In genomic region chr5:43165323-43165722, GRCh38 we compare ENCODE assay signal across 29 cellular contexts. TPM values are rescaled to one million over a fixed set of nuclear protein-coding genes. Genes with fewer than 3 reads are reported as not detected.
"Had no signal": no experiment of that assay in that cellular context is flagged by ENCODE, and none has a peak within 500 bp of the region (broad histone marks: within the 10 kb centered on the region; RNA-seq: fewer than 3 reads in every experiment).

No MANE protein-coding gene starts in this region.

- H3K27me3 ChIP-seq: heart right ventricle, left lung, right atrium auricular region, stomach, thyroid gland, vagina had no signal

- H3K9me3 Mint-ChIP-seq: mesothelial cell of epicardium, naive B cell, nephron progenitor cell had no signal

- H3K9me3 ChIP-seq: heart right ventricle, left lung, mucosa of descending colon, prostate gland, right atrium auricular region, stomach, thyroid gland, vagina had no signal

- H3K27ac Mint-ChIP-seq: mesothelial cell of epicardium had no signal

- H3K4me3 ChIP-seq: coronary artery, heart right ventricle, left lung, mucosa of descending colon, prostate gland, right atrium auricular region, smooth muscle cell, stomach, thyroid gland, vagina had no signal

- H3K4me1 ChIP-seq: heart right ventricle, left lung, prostate gland, right atrium auricular region, stomach, thyroid gland, vagina had no signal

- ATAC-seq: heart right ventricle, left cardiac atrium, left lung, mucosa of descending colon, sciatic nerve had no signal

- DNase-seq: dermis blood vessel endothelial cell; effector memory CD4-positive, alpha-beta T cell; foreskin melanocyte; glutamatergic neuron; heart right ventricle; hippocampal formation; left cardiac atrium; left lung; mesenchymal stem cell; mucosa of descending colon; naive B cell; nephron progenitor cell; nucleus accumbens; stimulated activated CD4-positive, alpha-beta T cell treated with anti-CD3 and anti-CD28 coated beads, Interleukin-12 subunit alpha, Interleukin-12 subunit beta, amount 100 ng/mL, for 4 hours; stimulated activated CD4-positive, alpha-beta T cell treated with anti-CD3 and anti-CD28 coated beads, Interleukin-1b, Interleukin-23, amount 100 ng/mL, for 48 hours; stimulated activated CD4-positive, alpha-beta T cell treated with anti-CD3 and anti-CD28 coated beads, Interleukin-4, amount 100 ng/mL, for 1 hour; stimulated activated CD8-positive, alpha-beta memory T cell treated with anti-CD3 and anti-CD28 coated beads, Interleukin-4, amount 100 ng/mL, for 48 hours; stimulated activated naive CD4-positive, alpha-beta T cell treated with Interleukin-2 at 50 U/mL for 16 hours; stomach; thyroid gland; trophoblast cell had no signal

- H3K4me3 Mint-ChIP-seq: mesothelial cell of epicardium, nephron progenitor cell had no signal

- H3K27me3 Mint-ChIP-seq: naive B cell had no signal

- H3K4me1 Mint-ChIP-seq: mesothelial cell of epicardium had no signal

- H3K4me2 ChIP-seq: smooth muscle cell had no signal

- H3K27ac ChIP-seq: coronary artery, heart right ventricle, left lung, prostate gland, right atrium auricular region, stomach, thyroid gland, vagina had no signal

- H3K36me3 ChIP-seq: prostate gland had no signal

RNA-seq across cellular contexts. Expression of gene NIM1K, which starts 26.7 kb away (rescaled TPM):
- total RNA-seq: lung microvascular endothelial cell, vagina had no signal
